In the genomic region with DNA sequence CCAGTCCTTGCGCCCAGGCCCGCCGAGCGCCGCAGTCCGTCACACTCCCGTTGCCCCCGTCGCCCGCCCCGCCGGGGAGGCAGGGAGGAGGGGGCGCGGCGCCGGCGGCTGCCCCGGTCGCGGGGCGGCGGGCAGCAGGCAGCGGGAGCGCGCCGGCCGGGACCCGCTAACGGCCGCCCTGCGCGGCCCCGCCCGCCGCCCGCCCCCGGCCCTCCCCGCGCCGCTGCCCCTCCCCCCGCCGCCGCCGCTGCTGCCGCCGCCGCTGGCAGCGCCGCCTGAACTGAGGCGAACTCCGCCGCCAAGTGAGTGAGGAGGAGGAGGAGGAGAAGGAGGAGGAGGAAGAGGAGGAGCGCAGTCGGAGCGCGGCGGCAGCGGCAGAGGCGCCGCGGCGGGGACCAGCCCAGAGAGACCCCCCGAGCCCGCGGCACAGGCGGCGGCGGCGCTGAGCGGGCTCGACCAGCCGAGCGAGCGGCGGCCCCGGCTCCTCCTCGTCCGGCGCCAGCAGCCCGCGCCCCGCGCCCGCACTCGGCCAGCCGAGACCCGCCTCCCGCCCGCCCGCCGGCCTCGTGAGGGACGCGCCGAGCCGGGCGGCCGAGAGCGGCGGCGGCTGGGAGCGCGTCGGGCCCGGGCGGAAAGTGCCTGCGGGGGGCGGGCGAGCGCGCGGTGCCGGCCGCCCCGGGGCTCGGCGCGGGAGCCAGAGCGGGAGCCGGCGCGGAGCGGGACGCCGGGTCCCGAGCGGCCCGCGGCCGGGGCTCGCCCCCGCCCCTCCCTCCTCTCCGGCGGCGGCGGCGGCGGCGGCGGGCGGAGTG, we compare ENCODE assay signal across 8 cellular contexts. TPM values are rescaled to one million over a fixed set of nuclear protein-coding genes. Genes with fewer than 3 reads are reported as not detected.
DNase-seq lines count a peak whose midpoint lies in the region; ATAC-seq, FAIRE-seq and TF ChIP-seq lines count a peak whose summit lies in the region.

A gene (plus strand): TSS at position 352 of the 809 bp plus-strand sequence. CDS start 476 bp downstream, outside the sequence.

- H3K4me1 ChIP-seq in CD8-positive, alpha-beta memory T cell (ENCODE audit: insufficient read depth, low read length): peaks cover 34% of the 10 kb centered on the region
- H3K4me1 ChIP-seq in pancreas (peaks cover 0 to 23% (median 16%) of the 10 kb centered on the region in 3 donors), thymus (ENCODE audit: control insufficient read depth, insufficient read depth, low read length) (no peaks in the 10 kb centered on the region)

- no peaks in the 10 kb centered on the region for H3K9me3 Mint-ChIP-seq in CD8-positive, alpha-beta memory T cell
- H3K9me3 Mint-ChIP-seq in activated naive CD4-positive, alpha-beta T cell treated with anti-CD3 and anti-CD28 coated beads, Interleukin-2, amount 50 U/mL, for 24 hours: no peaks in the 10 kb centered on the region

- intact Hi-C loops in head of caudate nucleus (cut with DNase I): loop anchor here (5.0 kb wide), 5 partner anchors 62 to 693 kb away; no protein-coding TSS in a partner anchor
- intact Hi-C loops in pancreas (cut with DNase I): no loop called here

- H3K9me3 ChIP-seq in CD8-positive, alpha-beta memory T cell (ENCODE audit: low read length): no peaks in the 10 kb centered on the region
- H3K9me3 ChIP-seq in pancreas (no peaks in the 10 kb centered on the region), thymus (ENCODE audit: control insufficient read depth) (no peaks in the 10 kb centered on the region)

- WGBS in pancreas, 2 donors: 1% methylated on average over 15 to 141 of the region's 141 CpGs
- under 1% methylated on average over 125 of the region's 141 CpGs for WGBS in thymus

- peaks cover 0 to 4% of the 10 kb centered on the region in 2 donors for H3K27me3 Mint-ChIP-seq in CD8-positive, alpha-beta memory T cell
- H3K27me3 Mint-ChIP-seq in activated naive CD4-positive, alpha-beta T cell treated with anti-CD3 and anti-CD28 coated beads, Interleukin-2, amount 50 U/mL, for 24 hours: no peaks in the 10 kb centered on the region

- peaks cover 38 to 47% (median 46%) of the 10 kb centered on the region in 3 donors for H3K4me1 Mint-ChIP-seq in CD8-positive, alpha-beta memory T cell
- peaks cover 50% of the 10 kb centered on the region for H3K4me1 Mint-ChIP-seq in activated naive CD4-positive, alpha-beta T cell treated with anti-CD3 and anti-CD28 coated beads, Interleukin-2, amount 50 U/mL, for 24 hours

- H3K27ac Mint-ChIP-seq in CD8-positive, alpha-beta memory T cell: peak within 1 kb of the TSS; percentile 86 to 97 (median 94)
- H3K27ac Mint-ChIP-seq in activated naive CD4-positive, alpha-beta T cell treated with anti-CD3 and anti-CD28 coated beads, Interleukin-2, amount 50 U/mL, for 24 hours: peak within 1 kb of the TSS; percentile 91

- no peaks in the 10 kb centered on the region for H3K36me3 ChIP-seq in CD8-positive, alpha-beta memory T cell (ENCODE audit: insufficient read depth, low read length)
- H3K36me3 ChIP-seq in pancreas: no peaks in the 10 kb centered on the region
- H3K36me3 ChIP-seq in thymus (ENCODE audit: control insufficient read depth, insufficient read depth): no peaks in the 10 kb centered on the region

- peak within 1 kb of the TSS; percentile 84 for H3K4me3 ChIP-seq in CD8-positive, alpha-beta memory T cell (ENCODE audit: low read length)
- peak within 1 kb of the TSS; percentile 70 to 89 (median 86) for H3K4me3 ChIP-seq in pancreas
- peak within 1 kb of the TSS; percentile 93 for H3K4me3 ChIP-seq in thymus (ENCODE audit: low read length)

- H3K27me3 ChIP-seq in CD8-positive, alpha-beta memory T cell (ENCODE audit: insufficient read depth, low read length, poor library complexity, severe bottlenecking): no peaks in the 10 kb centered on the region
- H3K27me3 ChIP-seq in pancreas (no peaks in the 10 kb centered on the region), thymus (ENCODE audit: control insufficient read depth, insufficient read depth) (no peaks in the 10 kb centered on the region)

- TF ChIP-seq CTCF in pancreas (IDR thresholded peaks at IDR 0.05): no peak

- peak; percentile 35 for ATAC-seq in GM19463 (IDR thresholded peaks at IDR 0.05; ENCODE audit: unreplicated experiment)
- ATAC-seq in SK-N-SH treated with all-trans-retinoic acid at 6 μM for 48 hours: peak; percentile 9; the same call in 2 of the 3 replicates
- peak; percentile 35 to 51 (median 45) for ATAC-seq in pancreas

- peak within 1 kb of the TSS; percentile 87 for H3K27ac ChIP-seq in CD8-positive, alpha-beta memory T cell (ENCODE audit: low read depth, low read length)
- H3K27ac ChIP-seq in pancreas: peak within 1 kb of the TSS; percentile 94 to 100 (median 100)
- H3K27ac ChIP-seq in thymus (ENCODE audit: low read depth): peak within 1 kb of the TSS; percentile 99

- H3K4me3 Mint-ChIP-seq in CD8-positive, alpha-beta memory T cell: peak within 1 kb of the TSS; percentile 84 to 96 (median 89)
- peak within 1 kb of the TSS; percentile 87 for H3K4me3 Mint-ChIP-seq in activated naive CD4-positive, alpha-beta T cell treated with anti-CD3 and anti-CD28 coated beads, Interleukin-2, amount 50 U/mL, for 24 hours

- CTCF ChIA-PET in CD8-positive, alpha-beta memory T cell (lab: Charles Lee): no interaction called here

- H3K36me3 Mint-ChIP-seq in CD8-positive, alpha-beta memory T cell: peaks cover 0 to 10% (median 0%) of the 10 kb centered on the region in 3 donors
- peaks cover 2% of the 10 kb centered on the region for H3K36me3 Mint-ChIP-seq in activated naive CD4-positive, alpha-beta T cell treated with anti-CD3 and anti-CD28 coated beads, Interleukin-2, amount 50 U/mL, for 24 hours

- POLR2A ChIA-PET in CD8-positive, alpha-beta memory T cell (lab: Charles Lee): interaction anchor here (0.7 to 1.4 kb wide), 2 partner anchors 46 to 62 kb away, joined by 3 to 6 read pairs; no protein-coding TSS in a partner anchor

- no peak for FAIRE-seq in pancreas (lab: Jason Lieb, UNC)

- peak; percentile 74 to 89 (median 80) for DNase-seq in CD8-positive, alpha-beta memory T cell
- DNase-seq in HPDE6-E6E7 (ENCODE audit: extremely low spot score) (peak; percentile 25), head of caudate nucleus (peak; percentile 66 to 96 (median 90)), pancreas (peak; percentile 81 to 93 (median 88))

TF ChIP-seq in SK-N-SH treated with all-trans-retinoic acid at 6 μM for 48 hours, 23 proteins besides CTCF, POLR2A, EP300 and RAD21 (continues in another document):
- TF ChIP-seq ZFP3 (CRISPR knock-in tag; IDR thresholded peaks at IDR 0.05): no peak
- TF ChIP-seq, protein P1, sequence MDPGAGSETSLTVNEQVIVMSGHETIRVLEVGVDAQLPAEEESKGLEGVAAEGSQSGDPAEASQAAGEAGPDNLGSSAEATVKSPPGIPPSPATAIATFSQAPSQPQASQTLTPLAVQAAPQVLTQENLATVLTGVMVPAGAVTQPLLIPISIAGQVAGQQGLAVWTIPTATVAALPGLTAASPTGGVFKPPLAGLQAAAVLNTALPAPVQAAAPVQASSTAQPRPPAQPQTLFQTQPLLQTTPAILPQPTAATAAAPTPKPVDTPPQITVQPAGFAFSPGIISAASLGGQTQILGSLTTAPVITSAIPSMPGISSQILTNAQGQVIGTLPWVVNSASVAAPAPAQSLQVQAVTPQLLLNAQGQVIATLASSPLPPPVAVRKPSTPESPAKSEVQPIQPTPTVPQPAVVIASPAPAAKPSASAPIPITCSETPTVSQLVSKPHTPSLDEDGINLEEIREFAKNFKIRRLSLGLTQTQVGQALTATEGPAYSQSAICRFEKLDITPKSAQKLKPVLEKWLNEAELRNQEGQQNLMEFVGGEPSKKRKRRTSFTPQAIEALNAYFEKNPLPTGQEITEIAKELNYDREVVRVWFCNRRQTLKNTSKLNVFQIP (CRISPR knock-in tag; IDR thresholded peaks at IDR 0.05; ENCODE audit: borderline replicate concordance, low read depth): no peak
- TF ChIP-seq, protein P2, sequence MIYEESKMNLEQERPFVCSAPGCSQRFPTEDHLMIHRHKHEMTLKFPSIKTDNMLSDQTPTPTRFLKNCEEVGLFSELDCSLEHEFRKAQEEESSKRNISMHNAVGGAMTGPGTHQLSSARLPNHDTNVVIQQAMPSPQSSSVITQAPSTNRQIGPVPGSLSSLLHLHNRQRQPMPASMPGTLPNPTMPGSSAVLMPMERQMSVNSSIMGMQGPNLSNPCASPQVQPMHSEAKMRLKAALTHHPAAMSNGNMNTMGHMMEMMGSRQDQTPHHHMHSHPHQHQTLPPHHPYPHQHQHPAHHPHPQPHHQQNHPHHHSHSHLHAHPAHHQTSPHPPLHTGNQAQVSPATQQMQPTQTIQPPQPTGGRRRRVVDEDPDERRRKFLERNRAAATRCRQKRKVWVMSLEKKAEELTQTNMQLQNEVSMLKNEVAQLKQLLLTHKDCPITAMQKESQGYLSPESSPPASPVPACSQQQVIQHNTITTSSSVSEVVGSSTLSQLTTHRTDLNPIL (CRISPR knock-in tag; IDR thresholded peaks at IDR 0.05; ENCODE audit: low read depth): no peak
- no peak for TF ChIP-seq SNAI2 (CRISPR knock-in tag; IDR thresholded peaks at IDR 0.05)
- TF ChIP-seq, protein P3, sequence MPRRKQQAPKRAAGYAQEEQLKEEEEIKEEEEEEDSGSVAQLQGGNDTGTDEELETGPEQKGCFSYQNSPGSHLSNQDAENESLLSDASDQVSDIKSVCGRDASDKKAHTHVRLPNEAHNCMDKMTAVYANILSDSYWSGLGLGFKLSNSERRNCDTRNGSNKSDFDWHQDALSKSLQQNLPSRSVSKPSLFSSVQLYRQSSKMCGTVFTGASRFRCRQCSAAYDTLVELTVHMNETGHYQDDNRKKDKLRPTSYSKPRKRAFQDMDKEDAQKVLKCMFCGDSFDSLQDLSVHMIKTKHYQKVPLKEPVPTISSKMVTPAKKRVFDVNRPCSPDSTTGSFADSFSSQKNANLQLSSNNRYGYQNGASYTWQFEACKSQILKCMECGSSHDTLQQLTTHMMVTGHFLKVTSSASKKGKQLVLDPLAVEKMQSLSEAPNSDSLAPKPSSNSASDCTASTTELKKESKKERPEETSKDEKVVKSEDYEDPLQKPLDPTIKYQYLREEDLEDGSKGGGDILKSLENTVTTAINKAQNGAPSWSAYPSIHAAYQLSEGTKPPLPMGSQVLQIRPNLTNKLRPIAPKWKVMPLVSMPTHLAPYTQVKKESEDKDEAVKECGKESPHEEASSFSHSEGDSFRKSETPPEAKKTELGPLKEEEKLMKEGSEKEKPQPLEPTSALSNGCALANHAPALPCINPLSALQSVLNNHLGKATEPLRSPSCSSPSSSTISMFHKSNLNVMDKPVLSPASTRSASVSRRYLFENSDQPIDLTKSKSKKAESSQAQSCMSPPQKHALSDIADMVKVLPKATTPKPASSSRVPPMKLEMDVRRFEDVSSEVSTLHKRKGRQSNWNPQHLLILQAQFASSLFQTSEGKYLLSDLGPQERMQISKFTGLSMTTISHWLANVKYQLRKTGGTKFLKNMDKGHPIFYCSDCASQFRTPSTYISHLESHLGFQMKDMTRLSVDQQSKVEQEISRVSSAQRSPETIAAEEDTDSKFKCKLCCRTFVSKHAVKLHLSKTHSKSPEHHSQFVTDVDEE (CRISPR knock-in tag; IDR thresholded peaks at IDR 0.05): no peak
- TF ChIP-seq ISL1 (CRISPR knock-in tag; IDR thresholded peaks at IDR 0.05): no peak
- no peak for TF ChIP-seq ZNF8 (CRISPR knock-in tag; IDR thresholded peaks at IDR 0.05)
- TF ChIP-seq ZFP30 (CRISPR knock-in tag; IDR thresholded peaks at IDR 0.05): no peak

RNA-seq across cellular contexts. Expression of the gene that starts here (rescaled TPM):
- 10 to 100 TPM; 56.5 to 58.8 TPM for total RNA-seq in CD8-positive, alpha-beta memory T cell
- 27.5 TPM for polyA plus RNA-seq in CD8-positive, alpha-beta memory T cell
- 10 to 100 TPM; 18.0 to 52.6 (median 26.5) TPM for total RNA-seq in pancreas
- polyA plus RNA-seq in pancreas (10 to 100 TPM in 1 of 2 donors, 1 to 10 TPM in 1; 9.0 to 12.0 TPM), thymus (23.5 TPM)

Comparison
In these comparisons a context has a peak if more than half of its experiments do, and no peak if none do; other contexts are left out.
1. Peak in every context shown above with its lines: DNase-seq, ATAC-seq, H3K4me3 ChIP-seq and H3K27ac ChIP-seq.
2. DNase-seq: peak in every context shown above with its lines; median percentile 90 in head of caudate nucleus; 88 in pancreas; 80 in CD8-positive, alpha-beta memory T cell; 25 in HPDE6-E6E7.